Comparison of ENCODE assay signal across 1 cellular context in the genomic region with DNA sequence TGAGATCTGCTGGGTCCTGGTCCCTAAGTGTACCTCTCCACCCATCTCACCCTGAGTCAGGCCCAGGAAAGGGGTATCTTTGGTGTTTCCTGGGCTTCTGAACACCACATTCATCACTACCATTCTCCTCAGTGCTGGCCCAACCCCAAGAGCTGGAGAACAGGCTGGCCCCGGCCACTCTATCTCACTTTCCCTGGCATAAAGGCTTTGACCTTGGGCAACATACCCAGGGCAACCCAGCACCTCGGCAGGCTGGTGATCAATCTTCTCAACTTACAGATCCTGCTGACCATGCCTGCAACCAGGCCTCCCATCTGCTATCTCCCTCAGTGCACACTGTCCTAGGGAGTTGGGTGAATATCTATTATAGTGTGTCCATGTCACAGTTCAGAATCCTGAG.
TF ChIP-seq lines count a peak whose summit lies in the region.

No MANE protein-coding gene starts in this region.

TF ChIP-seq in GM23338, 12 proteins besides CTCF, POLR2A, EP300 and RAD21:
- no peak for TF ChIP-seq ZNF462 (CRISPR knock-in tag; IDR thresholded peaks at IDR 0.05)
